8 cellular contexts compared by ENCODE assay signal in the genomic region with DNA sequence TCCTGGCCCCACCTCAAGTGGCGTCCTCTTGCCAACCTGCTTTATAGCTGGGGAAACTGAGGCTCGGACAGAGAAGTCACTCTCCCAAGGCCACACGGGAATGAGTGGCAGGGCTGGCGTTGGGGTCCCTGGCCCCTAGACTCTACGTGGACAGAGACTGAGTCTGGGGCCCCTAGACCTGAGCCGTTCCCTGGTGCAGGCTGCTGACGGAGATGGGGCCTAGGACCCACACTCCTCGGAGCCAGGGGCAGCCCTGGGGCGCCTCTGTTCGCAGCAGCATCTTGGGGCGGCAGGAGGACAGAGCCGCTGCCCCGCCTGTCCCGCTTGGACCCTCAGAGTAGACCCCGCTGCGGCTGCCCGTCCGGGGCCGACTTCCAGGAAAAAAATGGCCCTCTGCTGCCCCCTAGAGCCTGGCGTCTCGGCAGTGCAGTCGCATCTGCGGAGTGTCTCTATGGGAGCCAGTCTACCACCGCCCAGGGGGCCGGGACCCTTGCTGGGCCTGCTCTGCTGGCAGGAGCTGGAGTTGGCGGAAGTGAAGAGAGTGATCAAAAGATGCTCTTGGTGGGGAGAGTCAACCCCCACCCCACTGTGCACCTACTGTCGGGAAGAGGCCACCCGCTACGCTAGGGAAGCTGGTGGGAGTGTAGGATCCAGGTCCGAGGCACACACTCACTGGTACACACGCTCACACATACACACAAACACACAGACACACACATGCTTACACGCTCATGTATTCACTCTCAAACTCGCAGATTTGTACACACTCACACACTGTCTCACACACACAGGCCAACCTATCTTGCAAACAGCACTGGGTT.
A peak's percentile ranks its signal among the peaks of the same experiment; 100 is the strongest.
DNase-seq lines count a peak whose midpoint lies in the region; ATAC-seq and TF ChIP-seq lines count a peak whose summit lies in the region.

No MANE protein-coding gene starts in this region.

- H3K4me3 Mint-ChIP-seq in WTC11 = no peak overlapping the region

- peak; percentile 10 for DNase-seq in DMS53 treated with DMSO at 0.1 percent for 48 hours (lab: John Stamatoyannopoulos, UW; ENCODE audit: unreplicated experiment)
- peak; percentile 90 for DNase-seq in WTC11 (ENCODE audit: low spot score)
- peak; percentile 23 to 75 for DNase-seq in T47D (ENCODE audit: low read depth in 1 of 2, low spot score in 1 of 2)
- DNase-seq in left colon = peak in 1 of 2 donors; percentile 65
- DNase-seq in stimulated activated CD4-positive, alpha-beta T cell treated with anti-CD3 and anti-CD28 coated beads, TNF-alpha, amount 100 ng/mL, for 4 hours (ENCODE audit: low read depth in 3 of 3) = peak; percentile 27 to 46 (median 32)
- DNase-seq in NCI-H446 treated with DMSO at 0.1 percent for 48 hours (lab: John Stamatoyannopoulos, UW) = no peak

- peaks cover 3% of the 10 kb centered on the region for H3K4me1 Mint-ChIP-seq in WTC11

- intact Hi-C loops in left colon (cut with DNase I, micrococcal nuclease) = loop anchor here in 1 of 2 donors (10.0 kb wide), 1 partner anchor 525 kb away; a partner anchor contains a TSS

- ATAC-seq in WTC11 = peak; percentile 93
- ATAC-seq in left colon = peak; percentile 55
- ATAC-seq in HG02588 (IDR thresholded peaks at IDR 0.05; ENCODE audit: unreplicated experiment) = no peak

- H3K9me3 Mint-ChIP-seq in WTC11 = peaks cover 9% of the 10 kb centered on the region

- peaks cover 8% of the 10 kb centered on the region for H3K27me3 Mint-ChIP-seq in WTC11 (ENCODE audit: low read depth)

- no peak overlapping the region for H3K27ac Mint-ChIP-seq in WTC11

- POLR2A ChIA-PET in WTC11 (lab: Charles Lee) = no interaction called here

- in situ Hi-C loops in T47D (cut with HindIII; ENCODE audit: low pct_unique_long_range_greater_than_20kb, low sequenced_read_pairs) = no loop called here

- peak; percentile 94 for TF ChIP-seq CTCF in LNCAP (IDR thresholded peaks at IDR 0.05)
- TF ChIP-seq CTCF in WTC11 (IDR thresholded peaks at IDR 0.05) = peak; percentile 79

- H3K36me3 Mint-ChIP-seq in WTC11 = no peaks in the 10 kb centered on the region; the same call in 1 of the 2 replicates

- CTCF ChIA-PET in WTC11 (lab: Charles Lee) = interaction anchor here (0.5 to 1.4 kb wide), 16 partner anchors 9 to 534 kb away, joined by 3 to 5 read pairs (median 3); no protein-coding TSS in a partner anchor

TF ChIP-seq in WTC11, 78 proteins besides CTCF, POLR2A, EP300 and RAD21:
- peak; percentile 98 for TF ChIP-seq ZNF423 (CRISPR knock-in tag; IDR thresholded peaks at IDR 0.05)
- TF ChIP-seq, protein P1, sequence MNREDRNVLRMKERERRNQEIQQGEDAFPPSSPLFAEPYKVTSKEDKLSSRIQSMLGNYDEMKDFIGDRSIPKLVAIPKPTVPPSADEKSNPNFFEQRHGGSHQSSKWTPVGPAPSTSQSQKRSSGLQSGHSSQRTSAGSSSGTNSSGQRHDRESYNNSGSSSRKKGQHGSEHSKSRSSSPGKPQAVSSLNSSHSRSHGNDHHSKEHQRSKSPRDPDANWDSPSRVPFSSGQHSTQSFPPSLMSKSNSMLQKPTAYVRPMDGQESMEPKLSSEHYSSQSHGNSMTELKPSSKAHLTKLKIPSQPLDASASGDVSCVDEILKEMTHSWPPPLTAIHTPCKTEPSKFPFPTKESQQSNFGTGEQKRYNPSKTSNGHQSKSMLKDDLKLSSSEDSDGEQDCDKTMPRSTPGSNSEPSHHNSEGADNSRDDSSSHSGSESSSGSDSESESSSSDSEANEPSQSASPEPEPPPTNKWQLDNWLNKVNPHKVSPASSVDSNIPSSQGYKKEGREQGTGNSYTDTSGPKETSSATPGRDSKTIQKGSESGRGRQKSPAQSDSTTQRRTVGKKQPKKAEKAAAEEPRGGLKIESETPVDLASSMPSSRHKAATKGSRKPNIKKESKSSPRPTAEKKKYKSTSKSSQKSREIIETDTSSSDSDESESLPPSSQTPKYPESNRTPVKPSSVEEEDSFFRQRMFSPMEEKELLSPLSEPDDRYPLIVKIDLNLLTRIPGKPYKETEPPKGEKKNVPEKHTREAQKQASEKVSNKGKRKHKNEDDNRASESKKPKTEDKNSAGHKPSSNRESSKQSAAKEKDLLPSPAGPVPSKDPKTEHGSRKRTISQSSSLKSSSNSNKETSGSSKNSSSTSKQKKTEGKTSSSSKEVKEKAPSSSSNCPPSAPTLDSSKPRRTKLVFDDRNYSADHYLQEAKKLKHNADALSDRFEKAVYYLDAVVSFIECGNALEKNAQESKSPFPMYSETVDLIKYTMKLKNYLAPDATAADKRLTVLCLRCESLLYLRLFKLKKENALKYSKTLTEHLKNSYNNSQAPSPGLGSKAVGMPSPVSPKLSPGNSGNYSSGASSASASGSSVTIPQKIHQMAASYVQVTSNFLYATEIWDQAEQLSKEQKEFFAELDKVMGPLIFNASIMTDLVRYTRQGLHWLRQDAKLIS (CRISPR knock-in tag; IDR thresholded peaks at IDR 0.05; ENCODE audit: borderline replicate concordance) = no peak
- no peak for TF ChIP-seq TP53 (CRISPR knock-in tag; IDR thresholded peaks at IDR 0.05)
- TF ChIP-seq, protein P2, sequence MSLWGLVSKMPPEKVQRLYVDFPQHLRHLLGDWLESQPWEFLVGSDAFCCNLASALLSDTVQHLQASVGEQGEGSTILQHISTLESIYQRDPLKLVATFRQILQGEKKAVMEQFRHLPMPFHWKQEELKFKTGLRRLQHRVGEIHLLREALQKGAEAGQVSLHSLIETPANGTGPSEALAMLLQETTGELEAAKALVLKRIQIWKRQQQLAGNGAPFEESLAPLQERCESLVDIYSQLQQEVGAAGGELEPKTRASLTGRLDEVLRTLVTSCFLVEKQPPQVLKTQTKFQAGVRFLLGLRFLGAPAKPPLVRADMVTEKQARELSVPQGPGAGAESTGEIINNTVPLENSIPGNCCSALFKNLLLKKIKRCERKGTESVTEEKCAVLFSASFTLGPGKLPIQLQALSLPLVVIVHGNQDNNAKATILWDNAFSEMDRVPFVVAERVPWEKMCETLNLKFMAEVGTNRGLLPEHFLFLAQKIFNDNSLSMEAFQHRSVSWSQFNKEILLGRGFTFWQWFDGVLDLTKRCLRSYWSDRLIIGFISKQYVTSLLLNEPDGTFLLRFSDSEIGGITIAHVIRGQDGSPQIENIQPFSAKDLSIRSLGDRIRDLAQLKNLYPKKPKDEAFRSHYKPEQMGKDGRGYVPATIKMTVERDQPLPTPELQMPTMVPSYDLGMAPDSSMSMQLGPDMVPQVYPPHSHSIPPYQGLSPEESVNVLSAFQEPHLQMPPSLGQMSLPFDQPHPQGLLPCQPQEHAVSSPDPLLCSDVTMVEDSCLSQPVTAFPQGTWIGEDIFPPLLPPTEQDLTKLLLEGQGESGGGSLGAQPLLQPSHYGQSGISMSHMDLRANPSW (CRISPR knock-in tag; conservative IDR thresholded peaks at IDR 0.05; ENCODE audit: low read depth) = no peak
- TF ChIP-seq, protein P3, sequence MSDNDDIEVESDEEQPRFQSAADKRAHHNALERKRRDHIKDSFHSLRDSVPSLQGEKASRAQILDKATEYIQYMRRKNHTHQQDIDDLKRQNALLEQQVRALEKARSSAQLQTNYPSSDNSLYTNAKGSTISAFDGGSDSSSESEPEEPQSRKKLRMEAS (CRISPR knock-in tag; IDR thresholded peaks at IDR 0.05) = no peak
- no peak for TF ChIP-seq EMX1 (CRISPR knock-in tag; IDR thresholded peaks at IDR 0.05)
- TF ChIP-seq, protein P4, sequence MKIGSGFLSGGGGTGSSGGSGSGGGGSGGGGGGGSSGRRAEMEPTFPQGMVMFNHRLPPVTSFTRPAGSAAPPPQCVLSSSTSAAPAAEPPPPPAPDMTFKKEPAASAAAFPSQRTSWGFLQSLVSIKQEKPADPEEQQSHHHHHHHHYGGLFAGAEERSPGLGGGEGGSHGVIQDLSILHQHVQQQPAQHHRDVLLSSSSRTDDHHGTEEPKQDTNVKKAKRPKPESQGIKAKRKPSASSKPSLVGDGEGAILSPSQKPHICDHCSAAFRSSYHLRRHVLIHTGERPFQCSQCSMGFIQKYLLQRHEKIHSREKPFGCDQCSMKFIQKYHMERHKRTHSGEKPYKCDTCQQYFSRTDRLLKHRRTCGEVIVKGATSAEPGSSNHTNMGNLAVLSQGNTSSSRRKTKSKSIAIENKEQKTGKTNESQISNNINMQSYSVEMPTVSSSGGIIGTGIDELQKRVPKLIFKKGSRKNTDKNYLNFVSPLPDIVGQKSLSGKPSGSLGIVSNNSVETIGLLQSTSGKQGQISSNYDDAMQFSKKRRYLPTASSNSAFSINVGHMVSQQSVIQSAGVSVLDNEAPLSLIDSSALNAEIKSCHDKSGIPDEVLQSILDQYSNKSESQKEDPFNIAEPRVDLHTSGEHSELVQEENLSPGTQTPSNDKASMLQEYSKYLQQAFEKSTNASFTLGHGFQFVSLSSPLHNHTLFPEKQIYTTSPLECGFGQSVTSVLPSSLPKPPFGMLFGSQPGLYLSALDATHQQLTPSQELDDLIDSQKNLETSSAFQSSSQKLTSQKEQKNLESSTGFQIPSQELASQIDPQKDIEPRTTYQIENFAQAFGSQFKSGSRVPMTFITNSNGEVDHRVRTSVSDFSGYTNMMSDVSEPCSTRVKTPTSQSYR (CRISPR knock-in tag; IDR thresholded peaks at IDR 0.05) = no peak
- TF ChIP-seq RORB (CRISPR knock-in tag; IDR thresholded peaks at IDR 0.05) = no peak
TF ChIP-seq in WTC11: peak in this region for 1.
